In the genomic region with DNA sequence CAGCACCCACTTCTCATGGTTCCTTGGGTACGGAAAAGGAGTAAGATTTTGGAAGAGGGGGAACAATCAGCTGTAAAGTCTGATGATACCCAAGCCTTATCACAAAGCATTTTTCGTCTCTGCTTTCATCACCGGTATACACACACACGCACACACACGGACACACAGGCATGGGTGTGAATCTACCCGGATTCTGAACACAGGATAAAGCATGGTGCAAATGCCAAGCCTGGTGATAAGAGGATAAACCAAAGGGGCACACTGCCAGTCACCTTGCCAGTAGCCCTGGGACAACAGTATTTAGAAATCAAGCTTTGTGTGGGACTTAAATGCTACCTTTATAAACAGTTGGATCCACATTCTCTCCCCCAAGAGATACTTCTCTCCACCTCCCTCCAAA, we compare ENCODE assay signal across 20 cellular contexts. TPM values are rescaled to one million over a fixed set of nuclear protein-coding genes. Genes with fewer than 3 reads are reported as not detected.
DNase-seq lines count a peak whose midpoint lies in the region; ATAC-seq and TF ChIP-seq lines count a peak whose summit lies in the region.
"Had no signal": no experiment of that assay in that cellular context is flagged by ENCODE, and none has a peak within 500 bp of the region (broad histone marks: within the 10 kb centered on the region; RNA-seq: fewer than 3 reads in every experiment).

No MANE protein-coding gene starts in this region.

- H3K27ac ChIP-seq in right atrium auricular region (peak overlapping the region in 1 of 2 donors; percentile 43), heart left ventricle (no peak overlapping the region)
- H3K27ac ChIP-seq: PC-9, RWPE1, SJCRH30 had no signal

- CTCF ChIA-PET in activated CD4-positive, alpha-beta T cell treated with anti-CD3 and anti-CD28 coated beads, Interleukin-2, amount 10 ng/mL, durations not matched to agents 7 days and 5 days (lab: Charles Lee), result no interaction called here

- H3K36me3 ChIP-seq in right atrium auricular region (peaks cover 8% of the 10 kb centered on the region), heart left ventricle (peaks cover 0 to 17% (median 0%) of the 10 kb centered on the region in 9 donors)
- H3K36me3 ChIP-seq: SJCRH30 had no signal

- no peaks in the 10 kb centered on the region for H3K27me3 ChIP-seq in right atrium auricular region
- H3K27me3 ChIP-seq in heart left ventricle, result no peaks in the 10 kb centered on the region
- H3K27me3 ChIP-seq: SJCRH30 had no signal

- H3K4me1 Mint-ChIP-seq in nephron progenitor cell, result peaks cover 40% of the 10 kb centered on the region
- no peaks in the 10 kb centered on the region for H3K4me1 Mint-ChIP-seq in activated CD4-positive, alpha-beta T cell treated with anti-CD3 and anti-CD28 coated beads, Interleukin-2, amount 10 ng/mL, durations not matched to agents 7 days and 5 days

- no peak for TF ChIP-seq CTCF in right atrium auricular region (IDR thresholded peaks at IDR 0.05)
- TF ChIP-seq CTCF in heart left ventricle (IDR thresholded peaks at IDR 0.05), result no peak
- no peak for TF ChIP-seq CTCF in nephron progenitor cell (IDR thresholded peaks at IDR 0.05)

- H3K27ac Mint-ChIP-seq in nephron progenitor cell, result peak overlapping the region; percentile 92
- no peak overlapping the region for H3K27ac Mint-ChIP-seq in activated CD4-positive, alpha-beta T cell treated with anti-CD3 and anti-CD28 coated beads, Interleukin-2, amount 10 ng/mL, durations not matched to agents 7 days and 5 days
- H3K27ac Mint-ChIP-seq: HFFc6 had no signal

- intact Hi-C loops in Right ventricle myocardium superior (cut with DNase I), result no loop called here
- intact Hi-C loops in heart left ventricle (cut with DNase I), result no loop called here

- H3K4me3 ChIP-seq in right atrium auricular region (no peak overlapping the region), heart left ventricle (no peak overlapping the region)
- H3K4me3 ChIP-seq: PC-9, SJCRH30 had no signal

- H3K36me3 Mint-ChIP-seq in nephron progenitor cell (ENCODE audit: low read depth), result peaks cover 21% of the 10 kb centered on the region
- no peaks in the 10 kb centered on the region for H3K36me3 Mint-ChIP-seq in activated CD4-positive, alpha-beta T cell treated with anti-CD3 and anti-CD28 coated beads, Interleukin-2, amount 10 ng/mL, durations not matched to agents 7 days and 5 days (ENCODE audit: low read depth)

- DNase-seq in Right ventricle myocardium superior (no peak), right atrium auricular region (ENCODE audit: low spot score) (no peak), heart left ventricle (no peak), nephron progenitor cell (no peak)
- DNase-seq in activated CD4-positive, alpha-beta T cell treated with anti-CD3 and anti-CD28 coated beads, Interleukin-2, amount 10 ng/mL, durations not matched to agents 7 days and 5 days, result no peak
- DNase-seq: EL, GF-D8, H7, HFFc6, KBM-7, MM.1S, NCI-H1048, NCI-H1417 treated with DMSO at 0.1 percent for 48 hours, NCI-H187, NCI-H2107, PC-9, SJCRH30 had no signal

- peaks cover 3% of the 10 kb centered on the region for H3K27me3 Mint-ChIP-seq in nephron progenitor cell (ENCODE audit: low read depth, poor library complexity)
- H3K27me3 Mint-ChIP-seq in activated CD4-positive, alpha-beta T cell treated with anti-CD3 and anti-CD28 coated beads, Interleukin-2, amount 10 ng/mL, durations not matched to agents 7 days and 5 days, result no peaks in the 10 kb centered on the region

- H3K9me3 Mint-ChIP-seq in nephron progenitor cell, result peaks cover 13% of the 10 kb centered on the region
- H3K9me3 Mint-ChIP-seq in activated CD4-positive, alpha-beta T cell treated with anti-CD3 and anti-CD28 coated beads, Interleukin-2, amount 10 ng/mL, durations not matched to agents 7 days and 5 days, result no peaks in the 10 kb centered on the region

- POLR2A ChIA-PET in activated CD4-positive, alpha-beta T cell treated with anti-CD3 and anti-CD28 coated beads, Interleukin-2, amount 10 ng/mL, durations not matched to agents 7 days and 5 days (lab: Charles Lee), result no interaction called here

- no peaks in the 10 kb centered on the region for H3K9me3 ChIP-seq in right atrium auricular region
- H3K9me3 ChIP-seq in heart left ventricle, result no peaks in the 10 kb centered on the region
- H3K9me3 ChIP-seq: SJCRH30 had no signal

- H3K4me3 Mint-ChIP-seq in nephron progenitor cell, result no peak overlapping the region
- no peak overlapping the region for H3K4me3 Mint-ChIP-seq in activated CD4-positive, alpha-beta T cell treated with anti-CD3 and anti-CD28 coated beads, Interleukin-2, amount 10 ng/mL, durations not matched to agents 7 days and 5 days
- H3K4me3 Mint-ChIP-seq: HFFc6 had no signal

- peaks cover 6 to 42% of the 10 kb centered on the region in 2 donors for H3K4me1 ChIP-seq in right atrium auricular region
- peaks cover 0 to 45% (median 2%) of the 10 kb centered on the region in 12 donors for H3K4me1 ChIP-seq in heart left ventricle

- TF ChIP-seq POLR2A in heart left ventricle (IDR thresholded peaks at IDR 0.05), result no peak

- ATAC-seq in Right ventricle myocardium superior (ENCODE audit: poor library complexity) (peak; percentile 38), heart left ventricle (peak in 3 of 4 donors; percentile 29 to 53 (median 38)), GM19351 (IDR thresholded peaks at IDR 0.05; ENCODE audit: unreplicated experiment) (no peak), HG03469 (IDR thresholded peaks at IDR 0.05; ENCODE audit: unreplicated experiment) (no peak)

- 54 to 69% (median 56%) methylated on average over 6 of the region's 6 CpGs for WGBS in heart left ventricle, 4 donors

RNA-seq across cellular contexts. Expression of gene FAM174B, which starts 22.2 kb away (rescaled TPM):
- total RNA-seq in Right ventricle myocardium superior, result 11.9 TPM
- 1 to 10 TPM; 6.2 to 7.1 TPM for total RNA-seq in right atrium auricular region
- 10 to 100 TPM in 8 of 9 donors, 1 to 10 TPM in 1; 9.6 to 22.2 (median 12.3) TPM for total RNA-seq in heart left ventricle
- 1 to 10 TPM; 6.8 to 8.3 TPM for polyA plus RNA-seq in heart left ventricle
- total RNA-seq in activated CD4-positive, alpha-beta T cell treated with anti-CD3 and anti-CD28 coated beads, Interleukin-2, amount 10 ng/mL, durations not matched to agents 7 days and 5 days, result 1 to 10 TPM; 4.8 to 6.0 TPM

Comparison
In these comparisons a context has a peak if more than half of its experiments do, and no peak if none do; other contexts are left out.
1. ATAC-seq: peak in Right ventricle myocardium superior (single experiment) and heart left ventricle (3 of 4); none in GM19351 (single experiment) and HG03469 (single experiment).